1 cellular context compared by ENCODE assay signal in genomic region chr12:56299853-56300643, GRCh38.
TF ChIP-seq lines count a peak whose summit lies in the region.

TSS of gene CS (minus strand) at chr12:56300330. CDS start at chr12:56300201, 129 bp downstream.

TF ChIP-seq in HepG2, 621 proteins besides CTCF, POLR2A, EP300 and RAD21 (continued from another document and continues in another):
- 0 out of 2 replicates have a peak, but pooled peaks have one; percentile 35 for TF ChIP-seq ZNF670 (CRISPR knock-in tag; IDR thresholded peaks at IDR 0.05; ENCODE audit: borderline replicate concordance)
- peak; percentile 87; the same call in 1 of the 2 replicates for TF ChIP-seq ZFYVE20 (CRISPR knock-in tag; IDR thresholded peaks at IDR 0.05; ENCODE audit: borderline replicate concordance, low read depth)
- peak; percentile 43; the same call in 1 of the 2 replicates for TF ChIP-seq ARNTL (CRISPR knock-in tag; IDR thresholded peaks at IDR 0.05)
- peak; percentile 88; the same call in 1 of the 2 replicates for TF ChIP-seq ZFP36L1 (CRISPR knock-in tag; IDR thresholded peaks at IDR 0.05)
- no peak for TF ChIP-seq ZMAT3 (CRISPR knock-in tag; conservative IDR thresholded peaks at IDR 0.05)
- TF ChIP-seq TERF1 (CRISPR knock-in tag; IDR thresholded peaks at IDR 0.05): 0 out of 2 replicates have a peak, but pooled peaks have one; percentile 56
- TF ChIP-seq ZNF614 (CRISPR knock-in tag; IDR thresholded peaks at IDR 0.05; ENCODE audit: borderline replicate concordance): no peak
- TF ChIP-seq KLF13 (CRISPR knock-in tag; IDR thresholded peaks at IDR 0.05): no peak
- peak; percentile 69; the same call in 1 of the 2 replicates for TF ChIP-seq CSRNP1 (CRISPR knock-in tag; IDR thresholded peaks at IDR 0.05)
- no peak for TF ChIP-seq HMGXB3 (CRISPR knock-in tag; IDR thresholded peaks at IDR 0.05; ENCODE audit: borderline replicate concordance)
- TF ChIP-seq NFIC (IDR thresholded peaks at IDR 0.05; ENCODE audit: low read length): peak; percentile 57; the same call in 1 of the 2 replicates
- peak; percentile 91 for TF ChIP-seq RBM39 (IDR thresholded peaks at IDR 0.05; ENCODE audit: low read depth, low read length, poor library complexity, severe bottlenecking)
- peak; percentile 56; the same call in 1 of the 2 replicates for TF ChIP-seq ZNF34 (CRISPR knock-in tag; IDR thresholded peaks at IDR 0.05; ENCODE audit: borderline replicate concordance)
- no peak for TF ChIP-seq ZNF256 (CRISPR knock-in tag; conservative IDR thresholded peaks at IDR 0.05)
- TF ChIP-seq ZNF30 (CRISPR knock-in tag; IDR thresholded peaks at IDR 0.05): 0 out of 2 replicates have a peak, but pooled peaks have one; percentile 72
- TF ChIP-seq ZBTB8A (CRISPR knock-in tag; IDR thresholded peaks at IDR 0.05; ENCODE audit: borderline replicate concordance, low read depth): peak; percentile 96
- no peak; the same call in 1 of the 2 replicates for TF ChIP-seq SIN3A (IDR thresholded peaks at IDR 0.05; ENCODE audit: borderline replicate concordance, low read depth, low read length)
- TF ChIP-seq MZF1 (CRISPR knock-in tag; IDR thresholded peaks at IDR 0.05; ENCODE audit: borderline replicate concordance): no peak
- peak; percentile 62 for TF ChIP-seq PBX2 (CRISPR knock-in tag; IDR thresholded peaks at IDR 0.05)
- TF ChIP-seq TMF1 (CRISPR knock-in tag; IDR thresholded peaks at IDR 0.05; ENCODE audit: low read depth): peak; percentile 78; the same call in 1 of the 2 replicates
- no peak for TF ChIP-seq MBD4 (IDR thresholded peaks at IDR 0.05; ENCODE audit: borderline replicate concordance, low read length)
- TF ChIP-seq SNAPC5 (CRISPR knock-in tag; IDR thresholded peaks at IDR 0.05; ENCODE audit: borderline replicate concordance): 0 out of 2 replicates have a peak, but pooled peaks have one; percentile 6
- 0 out of 2 replicates have a peak, but pooled peaks have one; percentile 31 for TF ChIP-seq ZNF878 (CRISPR knock-in tag; IDR thresholded peaks at IDR 0.05)
- no peak for TF ChIP-seq RBM22 (optimal IDR thresholded peaks at IDR 0.05; ENCODE audit: low read length)
- peak in 1 of 2 experiments; percentile 84; a peak in 2 of 4 replicates for TF ChIP-seq KLF16 (CRISPR knock-in tag; IDR thresholded peaks at IDR 0.05)
- TF ChIP-seq HNRNPLL (IDR thresholded peaks at IDR 0.05; ENCODE audit: low read depth, low read length, poor library complexity, severe bottlenecking): peak; percentile 92
- peak; percentile 52 for TF ChIP-seq NR2F6 (IDR thresholded peaks at IDR 0.05)
- no peak for TF ChIP-seq NR2F6 (CRISPR knock-in tag; IDR thresholded peaks at IDR 0.05)
- no peak for TF ChIP-seq SKIL (CRISPR knock-in tag; IDR thresholded peaks at IDR 0.05; ENCODE audit: borderline replicate concordance)
- peak; percentile 67; the same call in 1 of the 2 replicates for TF ChIP-seq HINFP (CRISPR knock-in tag; IDR thresholded peaks at IDR 0.05; ENCODE audit: low read depth)
- TF ChIP-seq CENPBD1 (CRISPR knock-in tag; IDR thresholded peaks at IDR 0.05; ENCODE audit: borderline replicate concordance, low read depth): no peak
- TF ChIP-seq TP53 (CRISPR knock-in tag; conservative IDR thresholded peaks at IDR 0.05): no peak
- TF ChIP-seq ZNF660 (CRISPR knock-in tag; IDR thresholded peaks at IDR 0.05; ENCODE audit: borderline replicate concordance, low read depth): no peak
- 0 out of 2 replicates have a peak, but pooled peaks have one; percentile 15 for TF ChIP-seq ZBTB39 (CRISPR knock-in tag; IDR thresholded peaks at IDR 0.05)
- TF ChIP-seq THAP11 (CRISPR knock-in tag; IDR thresholded peaks at IDR 0.05): peak; percentile 75
- TF ChIP-seq ZNF83 (CRISPR knock-in tag; IDR thresholded peaks at IDR 0.05; ENCODE audit: borderline replicate concordance): no peak
- TF ChIP-seq ZBTB7B (CRISPR knock-in tag; IDR thresholded peaks at IDR 0.05): peak; percentile 60; the same call in 1 of the 2 replicates
- TF ChIP-seq STAG1 (CRISPR knock-in tag; IDR thresholded peaks at IDR 0.05): no peak
- TF ChIP-seq TGIF2 (CRISPR knock-in tag; IDR thresholded peaks at IDR 0.05): peak; percentile 78
- peak; percentile 91 for TF ChIP-seq HIVEP1 (CRISPR knock-in tag; IDR thresholded peaks at IDR 0.05)
- no peak for TF ChIP-seq BRCA1 (CRISPR knock-in tag; IDR thresholded peaks at IDR 0.05)
- TF ChIP-seq ZBTB43 (CRISPR knock-in tag; conservative IDR thresholded peaks at IDR 0.05): no peak
- no peak for TF ChIP-seq ZNF44 (CRISPR knock-in tag; IDR thresholded peaks at IDR 0.05)
- TF ChIP-seq SP4 (CRISPR knock-in tag; IDR thresholded peaks at IDR 0.05): peak; percentile 68; the same call in 1 of the 2 replicates
- TF ChIP-seq GABPB1 (CRISPR knock-in tag; IDR thresholded peaks at IDR 0.05): peak; percentile 90
- no peak for TF ChIP-seq ZNF460 (CRISPR knock-in tag; IDR thresholded peaks at IDR 0.05; ENCODE audit: borderline replicate concordance)
- no peak for TF ChIP-seq ZNF562 (CRISPR knock-in tag; IDR thresholded peaks at IDR 0.05; ENCODE audit: borderline replicate concordance)
- TF ChIP-seq KAT7 (CRISPR knock-in tag; IDR thresholded peaks at IDR 0.05; ENCODE audit: borderline replicate concordance): peak; percentile 81; the same call in 1 of the 2 replicates
- no peak; the same call in 1 of the 2 replicates for TF ChIP-seq KLF9 (CRISPR knock-in tag; IDR thresholded peaks at IDR 0.05; ENCODE audit: low read depth)
- TF ChIP-seq HDAC1 (CRISPR knock-in tag; IDR thresholded peaks at IDR 0.05): peak; percentile 89
- no peak for TF ChIP-seq FIP1L1 (IDR thresholded peaks at IDR 0.05; ENCODE audit: borderline replicate concordance, insufficient read depth, low read depth, low read length)
- TF ChIP-seq SMAD3 (CRISPR knock-in tag; IDR thresholded peaks at IDR 0.05): no peak
- peak; percentile 84; the same call in 1 of the 2 replicates for TF ChIP-seq ZNF383 (CRISPR knock-in tag; IDR thresholded peaks at IDR 0.05; ENCODE audit: borderline replicate concordance)
